13 cellular contexts compared by ENCODE assay signal in the genomic region with DNA sequence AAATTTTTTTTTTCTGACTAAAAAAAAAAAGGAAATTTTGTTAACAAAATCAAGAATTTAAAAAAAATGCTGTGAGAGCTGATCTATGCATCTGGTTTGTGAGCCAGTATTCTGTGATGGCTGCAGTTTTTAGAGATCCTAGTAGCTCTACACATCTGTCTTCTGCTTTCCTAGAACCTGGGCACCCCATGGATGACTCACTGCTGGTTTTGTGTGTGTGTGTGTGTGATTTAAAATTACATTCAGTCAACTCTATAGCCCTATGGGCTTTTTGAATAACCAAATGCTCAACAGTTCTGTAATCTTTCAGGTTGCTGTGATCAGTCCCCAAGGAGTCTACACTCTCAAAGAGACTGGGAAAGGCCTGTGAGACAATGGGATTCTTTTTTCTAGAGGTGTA. TPM values are rescaled to one million over a fixed set of nuclear protein-coding genes. Genes with fewer than 3 reads are reported as not detected.
DNase-seq lines count a peak whose midpoint lies in the region; ATAC-seq and TF ChIP-seq lines count a peak whose summit lies in the region.
"Had no signal": no experiment of that assay in that cellular context is flagged by ENCODE, and none has a peak within 500 bp of the region (broad histone marks: within the 10 kb centered on the region; RNA-seq: fewer than 3 reads in every experiment).

No MANE protein-coding gene starts in this region.

- ATAC-seq in activated CD8-positive, alpha-beta memory T cell treated with anti-CD3 and anti-CD28 coated beads, Interleukin-2, amount 10 ng/mL, durations not matched to agents 7 days and 5 days, result peak; percentile 6
- ATAC-seq: GM12878, psoas muscle had no signal

- H3K27me3 ChIP-seq in colonic mucosa, result no peaks in the 10 kb centered on the region

- H3K36me3 ChIP-seq in colonic mucosa, result no peaks in the 10 kb centered on the region
- H3K36me3 ChIP-seq: HAP-1 had no signal

- H3K27me3 Mint-ChIP-seq in activated CD8-positive, alpha-beta memory T cell treated with anti-CD3 and anti-CD28 coated beads, Interleukin-2, amount 10 ng/mL, durations not matched to agents 7 days and 5 days, result no peaks in the 10 kb centered on the region

- H3K36me3 Mint-ChIP-seq in activated CD8-positive, alpha-beta memory T cell treated with anti-CD3 and anti-CD28 coated beads, Interleukin-2, amount 10 ng/mL, durations not matched to agents 7 days and 5 days, result peaks cover 19% of the 10 kb centered on the region

- H3K4me1 ChIP-seq in colonic mucosa, result peaks cover 3% of the 10 kb centered on the region
- H3K4me1 ChIP-seq: HAP-1 had no signal

- no peak overlapping the region for H3K27ac ChIP-seq in colonic mucosa
- H3K27ac ChIP-seq: psoas muscle had no signal

- no peaks in the 10 kb centered on the region for H3K9me3 ChIP-seq in colonic mucosa
- H3K9me3 ChIP-seq: HAP-1, psoas muscle had no signal

- DNase-seq in activated CD8-positive, alpha-beta memory T cell treated with anti-CD3 and anti-CD28 coated beads, Interleukin-2, amount 10 ng/mL, durations not matched to agents 7 days and 5 days, result peak; percentile 70
- no peak for DNase-seq in activated CD8-positive, alpha-beta memory T cell treated with anti-CD3 and anti-CD28 coated beads, Interleukin-2, amount 50 U/mL, for 4 hours
- peak; percentile 54 to 66 for DNase-seq in activated CD4-positive, alpha-beta T cell treated with anti-CD3 and anti-CD28 coated beads, Interleukin-2, amount 50 U/mL, for 48 hours
- DNase-seq in epithelial cell of esophagus (ENCODE audit: low read depth) (peak; percentile 33), colonic mucosa (no peak), 8988T (no peak), activated gamma-delta T cell treated with Interleukin-2 at 50 U/mL for 16 hours (no peak)
- peak in 2 of 3 donors; percentile 41 to 42 for DNase-seq in stimulated activated CD4-positive, alpha-beta T cell treated with anti-CD3 and anti-CD28 coated beads, TNF-alpha, amount 100 ng/mL, for 48 hours (ENCODE audit: low read depth in 3 of 3)
- DNase-seq: DMS 273 treated with DMSO at 0.1 percent for 48 hours, NCI-H187 treated with DMSO at 0.1 percent for 48 hours, psoas muscle had no signal

- no peak for TF ChIP-seq CTCF in epithelial cell of esophagus (IDR thresholded peaks at IDR 0.05; ENCODE audit: insufficient read depth, low read depth, low read length, missing control alignments)
- TF ChIP-seq CTCF in colonic mucosa (IDR thresholded peaks at IDR 0.05), result no peak

- peak overlapping the region; percentile 95 for H3K27ac Mint-ChIP-seq in activated CD8-positive, alpha-beta memory T cell treated with anti-CD3 and anti-CD28 coated beads, Interleukin-2, amount 10 ng/mL, durations not matched to agents 7 days and 5 days

- H3K4me1 Mint-ChIP-seq in activated CD8-positive, alpha-beta memory T cell treated with anti-CD3 and anti-CD28 coated beads, Interleukin-2, amount 10 ng/mL, durations not matched to agents 7 days and 5 days, result peaks cover 66% of the 10 kb centered on the region

- no peak overlapping the region for H3K4me3 Mint-ChIP-seq in activated CD8-positive, alpha-beta memory T cell treated with anti-CD3 and anti-CD28 coated beads, Interleukin-2, amount 10 ng/mL, durations not matched to agents 7 days and 5 days

- H3K4me3 ChIP-seq in epithelial cell of esophagus (ENCODE audit: low read length) (no peak overlapping the region), colonic mucosa (no peak overlapping the region)
- H3K4me3 ChIP-seq: GM12878, HAP-1, psoas muscle had no signal

- intact Hi-C loops in colonic mucosa (cut with DNase I), result no loop called here

- CTCF ChIA-PET in activated CD8-positive, alpha-beta memory T cell treated with anti-CD3 and anti-CD28 coated beads, Interleukin-2, amount 10 ng/mL, durations not matched to agents 7 days and 5 days (lab: Charles Lee), result interaction anchor here (1.0 to 1.6 kb wide), 4 partner anchors 38 to 91 kb away, joined by 3 to 5 read pairs (median 4); a partner anchor contains a TSS

- no peak overlapping the region for H3K9ac ChIP-seq in colonic mucosa (ENCODE audit: low read depth in 2 of 2, low read length in 2 of 2)

- H3K9me3 Mint-ChIP-seq in activated CD8-positive, alpha-beta memory T cell treated with anti-CD3 and anti-CD28 coated beads, Interleukin-2, amount 10 ng/mL, durations not matched to agents 7 days and 5 days (ENCODE audit: low read depth), result no peaks in the 10 kb centered on the region

RNA-seq across cellular contexts. Expression of a gene that starts 2.5 kb away (rescaled TPM):
- total RNA-seq in activated CD8-positive, alpha-beta memory T cell treated with anti-CD3 and anti-CD28 coated beads, Interleukin-2, amount 10 ng/mL, durations not matched to agents 7 days and 5 days, result 10 to 100 TPM; 53.6 to 58.9 TPM
- 10 to 100 TPM; 33.2 to 60.2 TPM for total RNA-seq in colonic mucosa

RNA-seq across cellular contexts. Expression of a gene that starts 31.7 kb away (rescaled TPM):
- 100 to 1,000 TPM; 246 to 254 TPM for total RNA-seq in activated CD8-positive, alpha-beta memory T cell treated with anti-CD3 and anti-CD28 coated beads, Interleukin-2, amount 10 ng/mL, durations not matched to agents 7 days and 5 days
- 10 to 100 TPM; 23.8 to 50.3 TPM for total RNA-seq in colonic mucosa

RNA-seq across cellular contexts. Expression of a gene that starts 52.0 kb away (rescaled TPM):
- 10 to 100 TPM; 82.2 to 88.3 TPM for total RNA-seq in activated CD8-positive, alpha-beta memory T cell treated with anti-CD3 and anti-CD28 coated beads, Interleukin-2, amount 10 ng/mL, durations not matched to agents 7 days and 5 days
- 10 to 100 TPM; 52.1 to 53.5 TPM for total RNA-seq in colonic mucosa

Comparison
In these comparisons a context has a peak if more than half of its experiments do, and no peak if none do; other contexts are left out.
1. DNase-seq: peak in activated CD8-positive, alpha-beta memory T cell treated with anti-CD3 and anti-CD28 coated beads, Interleukin-2, amount 10 ng/mL, durations not matched to agents 7 days and 5 days (single experiment), activated CD4-positive, alpha-beta T cell treated with anti-CD3 and anti-CD28 coated beads, Interleukin-2, amount 50 U/mL, for 48 hours (2 of 2), epithelial cell of esophagus (single experiment) and stimulated activated CD4-positive, alpha-beta T cell treated with anti-CD3 and anti-CD28 coated beads, TNF-alpha, amount 100 ng/mL, for 48 hours (2 of 3); none in activated CD8-positive, alpha-beta memory T cell treated with anti-CD3 and anti-CD28 coated beads, Interleukin-2, amount 50 U/mL, for 4 hours (single experiment), colonic mucosa (single experiment), 8988T (single experiment) and activated gamma-delta T cell treated with Interleukin-2 at 50 U/mL for 16 hours (single experiment).
2. RNA of a gene that starts 31.7 kb away (total RNA-seq): 246 to 254 TPM in activated CD8-positive, alpha-beta memory T cell treated with anti-CD3 and anti-CD28 coated beads, Interleukin-2, amount 10 ng/mL, durations not matched to agents 7 days and 5 days; 23.8 to 50.3 TPM in colonic mucosa; every median in the first group is over 4 times any median in the second.